In the genomic region with DNA sequence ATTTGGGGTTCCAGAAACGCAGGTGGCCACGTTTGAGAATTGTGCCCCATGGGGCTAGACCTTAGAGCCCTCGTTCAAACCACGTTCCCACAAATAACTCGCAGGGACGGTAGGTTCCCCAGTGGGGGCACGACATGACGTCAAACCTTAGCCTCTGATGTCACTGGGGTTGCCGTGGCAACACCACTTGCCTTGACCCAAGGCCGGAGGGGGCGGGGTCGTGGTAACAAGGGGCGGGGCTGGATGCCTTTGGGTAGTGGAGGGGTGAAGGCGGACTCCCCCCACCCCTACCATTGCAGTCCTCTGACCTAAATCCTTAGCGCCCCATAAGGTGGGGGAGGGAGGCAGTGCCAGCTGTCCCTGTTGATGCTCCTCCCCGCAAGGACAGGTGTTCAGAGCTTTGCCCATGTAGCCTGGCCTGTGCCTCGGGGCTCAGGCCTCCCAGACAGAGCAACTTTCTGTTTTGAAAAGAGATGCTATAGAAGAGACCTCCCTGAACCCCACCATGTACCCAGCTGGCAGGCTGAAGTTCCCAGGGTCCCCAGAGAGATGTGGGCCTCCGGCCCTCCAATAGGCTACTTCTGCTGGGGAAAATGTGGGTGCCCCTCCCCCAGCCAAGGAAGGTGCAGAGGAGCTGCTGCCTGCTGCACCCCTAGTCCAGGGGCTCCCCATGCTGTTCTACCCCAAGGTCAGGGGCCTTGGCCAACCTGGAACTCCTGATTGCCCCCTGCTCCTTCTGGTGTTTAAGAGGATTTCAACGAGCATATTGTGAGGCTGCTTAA, we compare ENCODE assay signal across 8 cellular contexts. TPM values are rescaled to one million over a fixed set of nuclear protein-coding genes. Genes with fewer than 3 reads are reported as not detected.
DNase-seq lines count a peak whose midpoint lies in the region; ATAC-seq and TF ChIP-seq lines count a peak whose summit lies in the region.

No MANE protein-coding gene starts in this region.

- H3K4me1 Mint-ChIP-seq in activated naive CD4-positive, alpha-beta T cell treated with anti-CD3 and anti-CD28 coated beads for 36 hours (ENCODE audit: low read depth), result peaks cover 2% of the 10 kb centered on the region

- no peak for TF ChIP-seq POLR2A in testis (IDR thresholded peaks at IDR 0.05)
- no peak for TF ChIP-seq POLR2A in esophagus squamous epithelium (IDR thresholded peaks at IDR 0.05)

- peaks cover 47% of the 10 kb centered on the region for H3K36me3 ChIP-seq in WERI-Rb-1
- H3K36me3 ChIP-seq in testis (ENCODE audit: low read depth, missing control alignments), result no peaks in the 10 kb centered on the region
- H3K36me3 ChIP-seq in esophagus squamous epithelium, result no peaks in the 10 kb centered on the region

- H3K9me3 ChIP-seq in WERI-Rb-1 (ENCODE audit: severe bottlenecking) (no peaks in the 10 kb centered on the region), testis (no peaks in the 10 kb centered on the region), esophagus squamous epithelium (no peaks in the 10 kb centered on the region)

- no peak for DNase-seq in activated naive CD4-positive, alpha-beta T cell treated with anti-CD3 and anti-CD28 coated beads for 36 hours
- DNase-seq in activated naive CD4-positive, alpha-beta T cell treated with anti-CD3 and anti-CD28 coated beads, Interleukin-2, amount 50 U/mL, for 72 hours (ENCODE audit: low spot score in 2 of 2), result no peak
- DNase-seq in WERI-Rb-1, result peak; percentile 95
- peak; percentile 81 for DNase-seq in testis
- DNase-seq in esophagus squamous epithelium (lab: John Stamatoyannopoulos, UW), result no peak
- DNase-seq in foreskin keratinocyte, result no peak

- intact Hi-C loops in activated naive CD4-positive, alpha-beta T cell treated with anti-CD3 and anti-CD28 coated beads for 36 hours (cut with micrococcal nuclease), result loop anchor here (2.0 to 10.0 kb wide), 2 partner anchors 59 to 561 kb away; no protein-coding TSS in a partner anchor
- intact Hi-C loops in testis (cut with DNase I; ENCODE audit: low total_unique reads), result no loop called here
- intact Hi-C loops in esophagus squamous epithelium (cut with DNase I), result no loop called here

- H3K4me3 Mint-ChIP-seq in activated naive CD4-positive, alpha-beta T cell treated with anti-CD3 and anti-CD28 coated beads for 36 hours, result peak overlapping the region; percentile 34

- no peak for TF ChIP-seq CTCF in WERI-Rb-1 (IDR thresholded peaks at IDR 0.05; ENCODE audit: low read depth, low read length)
- TF ChIP-seq CTCF in testis (IDR thresholded peaks at IDR 0.05), result no peak
- no peak for TF ChIP-seq CTCF in esophagus squamous epithelium (IDR thresholded peaks at IDR 0.05)
- no peak for TF ChIP-seq CTCF in foreskin keratinocyte (conservative IDR thresholded peaks at IDR 0.05)

- 35 to 45% methylated on average over 6 to 18 of the region's 19 CpGs for WGBS in testis, 2 donors
- WGBS in esophagus squamous epithelium, 2 donors, result 47 to 58% methylated on average over 4 to 10 of the region's 19 CpGs

- H3K27ac ChIP-seq in WERI-Rb-1, result peak overlapping the region; percentile 90
- H3K27ac ChIP-seq in layer of hippocampus (ENCODE audit: low read depth, low read length), result peak overlapping the region; percentile 86
- H3K27ac ChIP-seq in testis, result peak overlapping the region; percentile 64 to 70
- no peak overlapping the region for H3K27ac ChIP-seq in esophagus squamous epithelium
- H3K27ac ChIP-seq in foreskin keratinocyte, result no peak overlapping the region

- CTCF ChIA-PET in activated naive CD4-positive, alpha-beta T cell treated with anti-CD3 and anti-CD28 coated beads for 36 hours (lab: Charles Lee), result interaction anchor here (1.0 to 2.7 kb wide), 3 partner anchors 15 to 198 kb away, joined by 3 to 9 read pairs (median 4); no protein-coding TSS in a partner anchor

- no peak overlapping the region for H3K27ac Mint-ChIP-seq in activated naive CD4-positive, alpha-beta T cell treated with anti-CD3 and anti-CD28 coated beads for 36 hours
- H3K27ac Mint-ChIP-seq in activated naive CD4-positive, alpha-beta T cell treated with anti-CD3 and anti-CD28 coated beads, Interleukin-2, amount 50 U/mL, for 72 hours, result no peak overlapping the region

- ATAC-seq in activated naive CD4-positive, alpha-beta T cell treated with anti-CD3 and anti-CD28 coated beads, Interleukin-2, amount 50 U/mL, for 72 hours, result no peak
- ATAC-seq in GM19452 (IDR thresholded peaks at IDR 0.05; ENCODE audit: unreplicated experiment), result no peak
- no peak for ATAC-seq in foreskin keratinocyte

- H3K9me3 Mint-ChIP-seq in activated naive CD4-positive, alpha-beta T cell treated with anti-CD3 and anti-CD28 coated beads for 36 hours, result no peaks in the 10 kb centered on the region
- no peaks in the 10 kb centered on the region for H3K9me3 Mint-ChIP-seq in activated naive CD4-positive, alpha-beta T cell treated with anti-CD3 and anti-CD28 coated beads, Interleukin-2, amount 50 U/mL, for 72 hours

- H3K27me3 Mint-ChIP-seq in activated naive CD4-positive, alpha-beta T cell treated with anti-CD3 and anti-CD28 coated beads for 36 hours (ENCODE audit: low read depth), result peaks cover 38% of the 10 kb centered on the region

- H3K36me3 Mint-ChIP-seq in activated naive CD4-positive, alpha-beta T cell treated with anti-CD3 and anti-CD28 coated beads for 36 hours (ENCODE audit: low read depth), result no peaks in the 10 kb centered on the region
- H3K36me3 Mint-ChIP-seq in activated naive CD4-positive, alpha-beta T cell treated with anti-CD3 and anti-CD28 coated beads, Interleukin-2, amount 50 U/mL, for 72 hours, result no peaks in the 10 kb centered on the region

- H3K4me1 ChIP-seq in testis (peaks cover 63% of the 10 kb centered on the region), esophagus squamous epithelium (peaks cover 13 to 72% (median 13%) of the 10 kb centered on the region in 3 donors), foreskin keratinocyte (no peaks in the 10 kb centered on the region)

- H3K27me3 ChIP-seq in WERI-Rb-1 (ENCODE audit: insufficient read depth, low read depth, severe bottlenecking), result no peaks in the 10 kb centered on the region
- peaks cover 3% of the 10 kb centered on the region for H3K27me3 ChIP-seq in layer of hippocampus (ENCODE audit: control insufficient read depth, insufficient read depth, low read length)
- H3K27me3 ChIP-seq in testis, result no peaks in the 10 kb centered on the region
- H3K27me3 ChIP-seq in esophagus squamous epithelium, result peaks cover 0 to 81% (median 5%) of the 10 kb centered on the region in 4 donors
- peaks cover 85% of the 10 kb centered on the region for H3K27me3 ChIP-seq in foreskin keratinocyte

- H3K4me3 ChIP-seq in WERI-Rb-1 (ENCODE audit: low read depth, low read length) (peak overlapping the region; percentile 91), testis (peak overlapping the region; percentile 69 to 70), esophagus squamous epithelium (peak overlapping the region in 1 of 4 donors; percentile 81)

RNA-seq across cellular contexts. Expression of a gene that starts 1.9 kb away (rescaled TPM):
- under 1 TPM; 0.20 to 0.38 TPM for total RNA-seq in activated naive CD4-positive, alpha-beta T cell treated with anti-CD3 and anti-CD28 coated beads for 36 hours
- 1 to 10 TPM in 1 of 2 donors, under 1 TPM in 1; 0.18 to 1.2 TPM for total RNA-seq in activated naive CD4-positive, alpha-beta T cell treated with anti-CD3 and anti-CD28 coated beads, Interleukin-2, amount 50 U/mL, for 72 hours
- total RNA-seq in testis (10 to 100 TPM; 75.7 to 78.6 TPM), esophagus squamous epithelium (1 to 10 TPM in 3 of 4 donors, under 1 TPM in 1; 0.57 to 9.3 (median 5.0) TPM), foreskin keratinocyte (0.31 and 0.53 TPM in 2 replicates)
- polyA plus RNA-seq in testis (ENCODE audit: insufficient read depth, low read depth, low replicate concordance) (34.5 TPM), foreskin keratinocyte (0.37 and 0.39 TPM in 2 replicates)

Comparison
In these comparisons a context has a peak if more than half of its experiments do, and no peak if none do; other contexts are left out.
1. DNase-seq: peak in WERI-Rb-1 (single experiment) and testis (single experiment); none in activated naive CD4-positive, alpha-beta T cell treated with anti-CD3 and anti-CD28 coated beads for 36 hours (single experiment), activated naive CD4-positive, alpha-beta T cell treated with anti-CD3 and anti-CD28 coated beads, Interleukin-2, amount 50 U/mL, for 72 hours (0 of 2), esophagus squamous epithelium (single experiment) and foreskin keratinocyte (0 of 2).
2. H3K27ac ChIP-seq: peak in WERI-Rb-1 (single experiment), layer of hippocampus (single experiment) and testis (2 of 2); none in esophagus squamous epithelium (0 of 4) and foreskin keratinocyte (single experiment).
3. RNA of a gene that starts 1.9 kb away (total RNA-seq): 75.7 to 78.6 TPM in testis; 0.57 to 9.3 TPM in esophagus squamous epithelium, 0.18 to 1.2 TPM in activated naive CD4-positive, alpha-beta T cell treated with anti-CD3 and anti-CD28 coated beads, Interleukin-2, amount 50 U/mL, for 72 hours, 0.31 to 0.53 TPM in foreskin keratinocyte and 0.20 to 0.38 TPM in activated naive CD4-positive, alpha-beta T cell treated with anti-CD3 and anti-CD28 coated beads for 36 hours; every median in the first group is over 4 times any median in the second.